ENCODE assay signal across 9 cellular contexts in the genomic region with DNA sequence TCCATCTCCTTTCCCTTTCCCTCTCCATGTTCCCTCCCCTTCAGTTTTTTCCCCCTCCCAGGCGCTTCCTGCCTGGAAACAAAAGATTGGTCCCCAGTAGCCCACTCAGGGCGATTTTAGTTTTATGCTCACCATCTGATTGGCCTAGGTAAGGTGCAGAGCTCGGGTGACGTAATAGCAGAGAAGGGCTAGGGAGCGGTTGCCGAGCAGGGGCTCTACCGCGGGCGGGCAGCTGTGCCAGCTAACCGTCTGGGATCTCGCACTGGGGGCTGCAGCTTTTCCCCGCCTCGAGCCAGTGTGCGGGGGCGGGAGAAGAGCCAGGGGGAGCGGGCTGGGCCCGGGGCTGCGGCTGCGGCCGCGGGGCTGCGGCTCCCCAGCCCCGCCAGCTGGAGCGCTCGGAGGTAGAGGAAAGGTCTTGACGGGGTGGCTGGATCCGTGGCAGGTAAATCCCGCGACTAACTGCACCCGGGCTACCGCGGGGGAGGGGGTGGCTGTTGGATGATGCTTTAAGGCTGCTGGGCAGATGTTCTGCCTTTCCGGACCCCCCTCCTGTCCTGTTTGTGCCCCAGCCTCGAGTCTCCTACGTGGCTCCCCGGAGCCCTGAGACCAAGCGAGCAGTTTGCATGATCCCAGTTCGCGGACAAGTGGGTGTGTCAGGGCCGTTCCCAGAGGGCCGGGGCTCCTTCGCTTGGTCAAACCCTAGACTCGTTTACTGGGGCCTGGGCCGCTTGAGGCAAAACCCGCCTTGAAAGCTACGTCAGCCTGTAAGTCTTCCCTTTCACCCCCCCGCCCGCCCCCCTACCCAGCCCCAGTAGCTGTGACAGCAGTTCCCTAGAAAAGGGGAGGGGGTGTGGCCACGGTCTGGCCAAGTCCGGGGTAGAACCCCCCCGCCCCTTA. TPM values are rescaled to one million over a fixed set of nuclear protein-coding genes. Genes with fewer than 3 reads are reported as not detected.
A peak's percentile ranks its signal among the peaks of the same experiment; 100 is the strongest.
DNase-seq lines count a peak whose midpoint lies in the region; ATAC-seq and TF ChIP-seq lines count a peak whose summit lies in the region.
"Had no signal": no experiment of that assay in that cellular context is flagged by ENCODE, and none has a peak within 500 bp of the region (broad histone marks: within the 10 kb centered on the region; RNA-seq: fewer than 3 reads in every experiment).

A gene (plus strand): TSS at position 218 of the 897 bp plus-strand sequence. CDS start 26,913 bp downstream, outside the sequence.

- peak within 1 kb of the TSS; percentile 4 for H3K27ac ChIP-seq in mammary epithelial cell (ENCODE audit: insufficient read depth, low read depth, low read length)
- peak within 1 kb of the TSS; percentile 58 for H3K27ac ChIP-seq in skeletal muscle tissue (ENCODE audit: low read depth, low read length)
- H3K27ac ChIP-seq: VCaP had no signal

- H4K20me1 ChIP-seq in mammary epithelial cell (ENCODE audit: insufficient read depth, low read length), result no peaks in the 10 kb centered on the region

- peak within 1 kb of the TSS; percentile 74 for H3K4me2 ChIP-seq in mammary epithelial cell (ENCODE audit: insufficient read depth, low read depth, low read length)

- H2AFZ ChIP-seq in mammary epithelial cell (ENCODE audit: low read depth, low read length), result peak within 1 kb of the TSS; percentile 81

- H3K27me3 ChIP-seq in mammary epithelial cell (ENCODE audit: insufficient read depth, low read length) (no peaks in the 10 kb centered on the region), skeletal muscle tissue (ENCODE audit: control insufficient read depth in 3 of 3, insufficient read depth in 3 of 3, low read length in 3 of 3) (peaks cover 0 to 17% (median 0%) of the 10 kb centered on the region in 3 donors)

- H3K79me2 ChIP-seq in mammary epithelial cell (ENCODE audit: insufficient read depth, low read length), result no peaks in the 10 kb centered on the region

- intact Hi-C loops in mammary epithelial cell (cut with micrococcal nuclease), result loop anchor here (1.0 to 2.0 kb wide), 3 partner anchors 55 to 104 kb away; no protein-coding TSS in a partner anchor

- dilution Hi-C loops in mammary epithelial cell (cut with HindIII; ENCODE audit: low sequenced_read_pairs), result no loop called here

- no peak for DNase-seq in GM12864 (ENCODE audit: low read depth)
- DNase-seq in SHP77 treated with DMSO at 0.1 percent for 48 hours (lab: John Stamatoyannopoulos, UW), result peak; percentile 59
- peak; percentile 69 for DNase-seq in mammary epithelial cell
- DNase-seq in iris pigment epithelial cell (ENCODE audit: low read depth), result peak; percentile 70
- no peak for DNase-seq in HT-29 (ENCODE audit: low spot score)
- no peak for DNase-seq in HCEC 1CT

- no peaks in the 10 kb centered on the region for H3K9me3 ChIP-seq in mammary epithelial cell (replicated peaks; ENCODE audit: insufficient read depth, low read length)
- H3K9me3 ChIP-seq in skeletal muscle tissue (ENCODE audit: control insufficient read depth in 3 of 3, low read length in 3 of 3), result no peaks in the 10 kb centered on the region

- no peak for TF ChIP-seq CTCF in GM12864 (IDR thresholded peaks at IDR 0.05; ENCODE audit: low read depth, low read length, missing control alignments)
- TF ChIP-seq CTCF in mammary epithelial cell (conservative IDR thresholded peaks at IDR 0.05 in 1 of 2, IDR thresholded peaks at IDR 0.05 in 1 of 2; ENCODE audit: extremely low read depth in 1 of 2, insufficient read depth in 1 of 2, low read depth in 1 of 2, low read length in 2 of 2), result no peak

- H3K4me3 ChIP-seq in GM12864 (ENCODE audit: low read depth, low read length) (peak within 1 kb of the TSS; percentile 27), mammary epithelial cell (replicated peaks in 1 of 3; ENCODE audit: insufficient read depth in 1 of 3, low read depth in 2 of 3, low read length in 3 of 3) (peak within 1 kb of the TSS; percentile 51 to 59 (median 53)), skeletal muscle tissue (ENCODE audit: low read length in 3 of 3) (peak within 1 kb of the TSS; percentile 49 to 72 (median 57))

- CTCF ChIA-PET in mammary epithelial cell (lab: Charles Lee; ENCODE audit: low non-redundant PET), result interaction anchor here (0.6 kb wide), 1 partner anchor 92 kb away, joined by 4 read pairs; no protein-coding TSS in a partner anchor

- H3K9ac ChIP-seq in mammary epithelial cell (ENCODE audit: insufficient read depth, low read length), result peak within 1 kb of the TSS; percentile 32
- H3K9ac ChIP-seq in skeletal muscle tissue (ENCODE audit: low read depth in 1 of 3, low read length in 3 of 3), result peak within 1 kb of the TSS in 1 of 3 donors; percentile 54

- no peaks in the 10 kb centered on the region for H3K4me1 ChIP-seq in mammary epithelial cell (ENCODE audit: insufficient read depth, low read length)
- H3K4me1 ChIP-seq in skeletal muscle tissue (ENCODE audit: control insufficient read depth in 3 of 3, insufficient read depth in 3 of 3, low read length in 3 of 3), result no peaks in the 10 kb centered on the region

- 51% methylated on average over 5 of the region's 51 CpGs for WGBS in mammary epithelial cell (ENCODE audit: low coverage, missing lambda C conversion rate)

- H3K36me3 ChIP-seq in mammary epithelial cell (ENCODE audit: insufficient read depth, low read length) (no peaks in the 10 kb centered on the region), skeletal muscle tissue (ENCODE audit: control insufficient read depth in 3 of 3, insufficient read depth in 3 of 3, low read length in 3 of 3) (no peaks in the 10 kb centered on the region)

- peak; percentile 47 for ATAC-seq in HG03460 (IDR thresholded peaks at IDR 0.05; ENCODE audit: unreplicated experiment)

- TSS peak; percentile 22 for BruUV-seq in mammary epithelial cell (replicated peaks; lab: Mats Ljungman, UMichigan)

- in situ Hi-C loops in mammary epithelial cell (cut with MboI; ENCODE audit: low sequenced_read_pairs in 2 of 2), result loop anchor here in 1 of 2 donors (10.0 kb wide), 1 partner anchor 241 kb away; no protein-coding TSS in a partner anchor

RNA-seq across cellular contexts. Expression of the gene that starts here (rescaled TPM):
- total RNA-seq in mammary epithelial cell (1 to 10 TPM; 5.9 to 7.5 TPM), skeletal muscle tissue (4.7 TPM)
- 1.5 TPM for polyA plus RNA-seq in mammary epithelial cell
- 10.2 TPM for polyA minus RNA-seq in mammary epithelial cell
- total RNA-seq in HT-29 (2014; rRNA removed; shearing (Covaris generic)), result not detected in 2 replicates

Comparison
In these comparisons a context has a peak if more than half of its experiments do, and no peak if none do; other contexts are left out.
1. DNase-seq: peak in SHP77 treated with DMSO at 0.1 percent for 48 hours (single experiment), mammary epithelial cell (single experiment) and iris pigment epithelial cell (single experiment); none in GM12864 (single experiment), HT-29 (single experiment) and HCEC 1CT (single experiment).
2. Peak in every context shown above with its lines, with median percentiles within 50 percentile points of each other: H3K4me3 ChIP-seq.